In the genomic region with DNA sequence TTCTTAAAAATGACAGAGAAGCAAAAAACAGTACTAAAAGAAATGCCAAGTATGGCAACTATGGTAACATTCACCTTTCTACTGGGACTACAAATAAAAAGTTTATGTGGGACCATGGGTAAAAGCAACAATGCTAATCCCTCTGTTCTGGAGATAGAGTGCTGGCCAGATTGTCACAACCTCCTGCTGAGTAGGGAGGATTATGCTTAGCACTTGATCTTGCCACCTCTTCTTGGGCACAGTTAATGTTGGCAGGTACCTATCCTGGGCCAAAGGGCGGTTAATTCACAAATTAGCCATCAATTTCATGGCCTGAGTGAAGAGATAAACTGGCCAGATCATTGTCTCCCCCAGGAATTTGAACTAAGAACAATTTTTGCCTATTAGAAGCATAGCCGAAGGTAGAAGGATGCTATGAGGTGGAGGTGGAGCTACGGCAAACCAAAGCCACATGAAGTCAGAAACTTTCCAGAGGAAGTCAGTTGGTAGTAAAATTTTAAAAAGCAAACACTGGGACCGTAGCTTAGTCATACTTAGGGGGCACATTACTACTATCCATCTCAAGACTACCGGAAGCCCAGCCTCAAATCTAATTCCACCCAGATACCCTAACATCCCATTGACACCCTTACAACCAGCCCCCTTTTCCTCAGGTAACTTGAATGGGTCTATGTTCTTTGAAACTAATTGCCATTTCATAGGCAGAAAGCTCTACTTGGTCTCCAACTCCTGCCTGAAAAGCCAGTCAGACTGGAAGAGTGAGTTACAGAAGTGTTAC, we compare ENCODE assay signal across 1 cellular context.
TF ChIP-seq lines count a peak whose summit lies in the region.

No MANE protein-coding gene starts in this region.

TF ChIP-seq in endothelial cell of umbilical vein, 7 proteins besides CTCF, POLR2A, EP300 and RAD21:
- TF ChIP-seq GATA2 (IDR thresholded peaks at IDR 0.05; ENCODE audit: insufficient read depth, insufficient read length, low read depth, low read length): no peak
- no peak for TF ChIP-seq FOS (IDR thresholded peaks at IDR 0.05; ENCODE audit: borderline replicate concordance, insufficient read depth, low read length)
